Comparison of ENCODE assay signal across 8 cellular contexts in genomic region chr17:74528491-74529199, GRCh38. TPM values are rescaled to one million over a fixed set of nuclear protein-coding genes. Genes with fewer than 3 reads are reported as not detected.
A peak's percentile ranks its signal among the peaks of the same experiment; 100 is the strongest.
DNase-seq lines count a peak whose midpoint lies in the region; ATAC-seq and FAIRE-seq lines count a peak whose summit lies in the region.

No MANE protein-coding gene starts in this region.

- no peak for FAIRE-seq in urothelium cell line (lab: Jason Lieb, UNC)
- no peak for FAIRE-seq in small intestine (lab: Jason Lieb, UNC)

- H3K9me3 ChIP-seq in small intestine (ENCODE audit: control insufficient read depth, low read depth), result no peaks in the 10 kb centered on the region

- WGBS in small intestine, 3 donors, result 77 to 79% (median 79%) methylated on average over 8 of the region's 8 CpGs

- H3K27me3 ChIP-seq in small intestine (ENCODE audit: control insufficient read depth in 2 of 2, insufficient read depth in 2 of 2, low read length in 2 of 2), result no peaks in the 10 kb centered on the region

- no peaks in the 10 kb centered on the region for H3K4me1 ChIP-seq in small intestine (ENCODE audit: control insufficient read depth in 2 of 2, insufficient read depth in 1 of 2, low read depth in 1 of 2, low read length in 1 of 2)

- no peaks in the 10 kb centered on the region for H3K36me3 ChIP-seq in small intestine (ENCODE audit: control insufficient read depth in 2 of 2, insufficient read depth in 2 of 2, low read length in 2 of 2)

- H3K27ac ChIP-seq in small intestine (ENCODE audit: low read depth in 1 of 2, low read length in 1 of 2), result no peak overlapping the region

- ATAC-seq in GM18907 (IDR thresholded peaks at IDR 0.05; ENCODE audit: unreplicated experiment) (peak; percentile 81), HG02852 (IDR thresholded peaks at IDR 0.05; ENCODE audit: unreplicated experiment) (peak; percentile 86)

- no peak overlapping the region for H3K4me3 ChIP-seq in small intestine (ENCODE audit: low read depth in 1 of 2, low read length in 2 of 2)

- DNase-seq in SIG-M5 treated with dmso at 0.1 percent for 504 hours (lab: John Stamatoyannopoulos, UW; ENCODE audit: unreplicated experiment), result peak; percentile 99
- DNase-seq in putamen (ENCODE audit: low spot score), result peak; percentile 27
- no peak for DNase-seq in DMS79 treated with DMSO at 0.1 percent for 48 hours (lab: John Stamatoyannopoulos, UW)
- DNase-seq in urothelium cell line (ENCODE audit: low spot score), result no peak
- no peak for DNase-seq in small intestine
- DNase-seq in RKO (ENCODE audit: low spot score), result no peak

RNA-seq across cellular contexts. Expression of gene CD300LB, which starts 2.6 kb away (rescaled TPM):
- polyA plus RNA-seq in small intestine, result under 1 TPM in 2 of 3 donors, not detected in 1; 0.13 to 0.27 TPM

RNA-seq across cellular contexts. Expression of gene CD300C, which starts 17.3 kb away (rescaled TPM):
- 1 to 10 TPM in 1 of 3 donors, under 1 TPM in 1, not detected in 1; 0.81 to 1.1 TPM for polyA plus RNA-seq in small intestine

RNA-seq across cellular contexts. Expression of gene CD300H, which starts 38.7 kb away (rescaled TPM):
- not detected for polyA plus RNA-seq in small intestine

Comparison
In these comparisons a context has a peak if more than half of its experiments do, and no peak if none do; other contexts are left out.
1. DNase-seq: peak in SIG-M5 treated with dmso at 0.1 percent for 504 hours (single experiment) and putamen (single experiment); none in DMS79 treated with DMSO at 0.1 percent for 48 hours (single experiment), urothelium cell line (single experiment), small intestine (single experiment) and RKO (single experiment).